Comparison of ENCODE assay signal across 23 cellular contexts in the genomic region with DNA sequence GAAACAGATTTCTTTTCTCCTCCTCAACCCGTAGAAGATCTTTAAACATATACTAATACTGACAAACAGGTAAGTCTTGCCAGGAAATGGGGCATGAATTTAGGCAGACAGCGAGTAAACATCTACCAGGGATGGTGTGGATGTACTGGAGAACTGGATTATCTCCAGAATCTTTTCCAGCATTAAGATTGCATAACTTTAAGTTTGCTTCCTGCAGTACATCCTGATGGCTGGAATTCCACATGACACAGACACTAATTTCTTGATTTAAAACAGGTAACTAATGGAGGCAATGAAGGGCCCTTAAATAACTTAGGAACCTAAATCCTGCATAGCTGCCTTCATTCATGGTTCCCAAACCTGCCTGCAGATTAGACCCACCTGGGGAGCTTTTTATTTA. TPM values are rescaled to one million over a fixed set of nuclear protein-coding genes. Genes with fewer than 3 reads are reported as not detected.
A peak's percentile ranks its signal among the peaks of the same experiment; 100 is the strongest.
DNase-seq lines count a peak whose midpoint lies in the region; ATAC-seq and TF ChIP-seq lines count a peak whose summit lies in the region.
"Had no signal": no experiment of that assay in that cellular context is flagged by ENCODE, and none has a peak within 500 bp of the region (broad histone marks: within the 10 kb centered on the region; RNA-seq: fewer than 3 reads in every experiment).

No MANE protein-coding gene starts in this region.

- CTCF ChIA-PET in Panc1 (lab: Charles Lee): no interaction called here

- H3K4me1 ChIP-seq in Panc1 (ENCODE audit: control insufficient read depth, insufficient read depth, low read length) (no peaks in the 10 kb centered on the region), uterus (no peaks in the 10 kb centered on the region)

- no peaks in the 10 kb centered on the region for H3K9me3 Mint-ChIP-seq in activated T-helper 17 cell treated with anti-CD3 and anti-CD28 coated beads, Interleukin-2, amount 50 U/mL, for 72 hours
- H3K9me3 Mint-ChIP-seq: CD14-positive monocyte, GM23338, IgD-negative memory B cell had no signal

- no peak for TF ChIP-seq POLR2A in uterus (IDR thresholded peaks at IDR 0.05)

- H3K27me3 Mint-ChIP-seq in activated T-helper 17 cell treated with anti-CD3 and anti-CD28 coated beads, Interleukin-2, amount 50 U/mL, for 72 hours: no peaks in the 10 kb centered on the region

- no peaks in the 10 kb centered on the region for H3K4me1 Mint-ChIP-seq in activated T-helper 17 cell treated with anti-CD3 and anti-CD28 coated beads, Interleukin-2, amount 50 U/mL, for 72 hours
- H3K4me1 Mint-ChIP-seq: CD14-positive monocyte, IgD-negative memory B cell had no signal

- BruUV-seq in Panc1 (replicated peaks; lab: Mats Ljungman, UMichigan): no TSS peak

- no peak overlapping the region for H3K4me3 Mint-ChIP-seq in activated T-helper 17 cell treated with anti-CD3 and anti-CD28 coated beads, Interleukin-2, amount 50 U/mL, for 72 hours
- H3K4me3 Mint-ChIP-seq: CD14-positive monocyte, GM23338, IgD-negative memory B cell had no signal

- H3K27ac ChIP-seq in Panc1 (ENCODE audit: low read length): no peak overlapping the region
- H3K27ac ChIP-seq in temporal lobe (ENCODE audit: low read depth, low read length): peak overlapping the region; percentile 2
- no peak overlapping the region for H3K27ac ChIP-seq in uterus

- intact Hi-C loops in Panc1 (cut with micrococcal nuclease; ENCODE audit: unreplicated experiment): no loop called here
- intact Hi-C loops in uterus (cut with DNase I; ENCODE audit: low total_unique reads): no loop called here

- ATAC-seq in Panc1: 0 out of 2 replicates have a peak, but pooled peaks have one; percentile 12
- no peak for ATAC-seq in activated T-helper 17 cell treated with anti-CD3 and anti-CD28 coated beads, Interleukin-2, amount 50 U/mL, for 72 hours (replicated peaks)
- ATAC-seq: Right ventricle myocardium inferior had no signal

- TF ChIP-seq CTCF in Panc1 (IDR thresholded peaks at IDR 0.05) (no peak), epithelial cell of esophagus (IDR thresholded peaks at IDR 0.05; ENCODE audit: insufficient read depth, low read depth, low read length, missing control alignments) (no peak), uterus (IDR thresholded peaks at IDR 0.05) (no peak)

- H3K36me3 ChIP-seq in Panc1 (ENCODE audit: control insufficient read depth, insufficient read depth, low read length) (no peaks in the 10 kb centered on the region), uterus (no peaks in the 10 kb centered on the region)

- in situ Hi-C loops in Panc1 (cut with HindIII; ENCODE audit: low pct_unique_long_range_greater_than_20kb, low sequenced_read_pairs): no loop called here

- no peak overlapping the region for H3K27ac Mint-ChIP-seq in activated T-helper 17 cell treated with anti-CD3 and anti-CD28 coated beads, Interleukin-2, amount 50 U/mL, for 72 hours
- H3K27ac Mint-ChIP-seq: GM23338, IgD-negative memory B cell had no signal

- H3K9me3 ChIP-seq in Panc1 (ENCODE audit: control insufficient read depth, insufficient read depth, low read depth, low read length) (no peaks in the 10 kb centered on the region), uterus (no peaks in the 10 kb centered on the region)

- DNase-seq in EH (ENCODE audit: low read depth) (peak; percentile 14), Panc1 (ENCODE audit: low read depth, low spot score) (no peak), epithelial cell of esophagus (ENCODE audit: low read depth) (peak; percentile 11), inferior parietal cortex (ENCODE audit: extremely low spot score) (no peak), uterus (no peak)
- DNase-seq: AML-193, DMS79, HCEC 1CT, NCI-H1417, NCI-H1694 treated with DMSO at 0.1 percent for 48 hours, NCI-H2081 treated with DMSO at 0.1 percent for 48 hours, NCI-H2171 treated with DMSO at 0.1 percent for 48 hours, NCI-H524 treated with DMSO at 0.1 percent for 48 hours had no signal

- H3K4me3 ChIP-seq in Panc1 (ENCODE audit: low read depth in 2 of 2, low read length in 2 of 2) (no peak overlapping the region), epithelial cell of esophagus (ENCODE audit: low read length) (no peak overlapping the region), uterus (no peak overlapping the region)
- H3K4me3 ChIP-seq: GM23338 had no signal

- no peaks in the 10 kb centered on the region for H3K36me3 Mint-ChIP-seq in activated T-helper 17 cell treated with anti-CD3 and anti-CD28 coated beads, Interleukin-2, amount 50 U/mL, for 72 hours (ENCODE audit: low read depth)
- H3K36me3 Mint-ChIP-seq: CD14-positive monocyte had no signal

- H3K27me3 ChIP-seq in Panc1 (ENCODE audit: control insufficient read depth, insufficient read depth, low read length) (no peaks in the 10 kb centered on the region), uterus (no peaks in the 10 kb centered on the region)

- POLR2A ChIA-PET in Panc1 (lab: Charles Lee): interaction anchor here (0.6 kb wide), 1 partner anchor 15 kb away, joined by 9 read pairs; no protein-coding TSS in a partner anchor

RNA-seq across cellular contexts. Expression of a gene that starts 40.7 kb away (rescaled TPM):
- total RNA-seq in Panc1 (2021; ENCODE audit: unreplicated experiment) (10.1 TPM), temporal lobe (7.6 TPM), uterus (1 to 10 TPM in 3 of 4 donors, under 1 TPM in 1; 0.88 to 9.0 (median 3.3) TPM)
- 5.3 TPM for polyA plus RNA-seq in Panc1 (2012; ENCODE audit: insufficient read length)
- 1 to 10 TPM; 1.2 to 1.5 TPM for total RNA-seq in activated T-helper 17 cell treated with anti-CD3 and anti-CD28 coated beads, Interleukin-2, amount 50 U/mL, for 72 hours
- total RNA-seq: OCI-LY7 had no signal

RNA-seq across cellular contexts. Expression of a gene that starts 58.3 kb away (rescaled TPM):
- total RNA-seq in Panc1 (2021; ENCODE audit: unreplicated experiment): not detected
- not detected for polyA plus RNA-seq in Panc1 (2012; ENCODE audit: insufficient read length)
- not detected for total RNA-seq in temporal lobe
- not detected for total RNA-seq in activated T-helper 17 cell treated with anti-CD3 and anti-CD28 coated beads, Interleukin-2, amount 50 U/mL, for 72 hours
- total RNA-seq in uterus: not detected
- total RNA-seq: GM23338, HT1080, M059J, OCI-LY7, Right ventricle myocardium inferior, SK-MEL-5 had no signal
- polyA plus RNA-seq: CD14-positive monocyte, GM23338, IgD-negative memory B cell had no signal

Comparison
In these comparisons a context has a peak if more than half of its experiments do, and no peak if none do; other contexts are left out.
1. DNase-seq: peak in EH (single experiment) and epithelial cell of esophagus (single experiment); none in Panc1 (single experiment), inferior parietal cortex (single experiment) and uterus (0 of 2).